In the genomic region with DNA sequence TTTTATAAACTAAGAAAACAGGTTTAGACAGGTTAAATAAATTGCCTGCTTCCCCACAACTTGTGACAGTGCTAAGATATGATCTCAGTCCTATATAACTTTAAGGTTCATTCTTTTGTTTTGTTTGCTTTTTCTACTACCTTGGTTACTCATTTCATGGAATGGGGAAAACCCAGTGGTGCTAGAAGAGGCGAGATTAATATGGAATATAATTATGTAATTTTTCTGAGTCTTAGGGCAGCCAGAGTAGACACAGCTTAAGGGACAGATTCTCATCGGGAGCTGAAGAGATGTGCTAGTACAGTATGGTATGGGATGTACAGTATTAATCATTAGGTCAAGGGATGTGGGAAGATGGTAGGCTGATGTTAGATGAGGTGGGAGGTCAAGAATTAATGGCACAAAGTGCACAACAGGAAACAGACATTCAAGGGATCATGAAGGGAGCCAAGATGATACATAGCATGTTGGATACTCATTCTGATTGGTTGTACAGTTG, we compare ENCODE assay signal across 1 cellular context.
TF ChIP-seq lines count a peak whose summit lies in the region.

No MANE protein-coding gene starts in this region.

TF ChIP-seq in WTC11, 78 proteins besides CTCF, POLR2A, EP300 and RAD21:
- TF ChIP-seq, protein P1, sequence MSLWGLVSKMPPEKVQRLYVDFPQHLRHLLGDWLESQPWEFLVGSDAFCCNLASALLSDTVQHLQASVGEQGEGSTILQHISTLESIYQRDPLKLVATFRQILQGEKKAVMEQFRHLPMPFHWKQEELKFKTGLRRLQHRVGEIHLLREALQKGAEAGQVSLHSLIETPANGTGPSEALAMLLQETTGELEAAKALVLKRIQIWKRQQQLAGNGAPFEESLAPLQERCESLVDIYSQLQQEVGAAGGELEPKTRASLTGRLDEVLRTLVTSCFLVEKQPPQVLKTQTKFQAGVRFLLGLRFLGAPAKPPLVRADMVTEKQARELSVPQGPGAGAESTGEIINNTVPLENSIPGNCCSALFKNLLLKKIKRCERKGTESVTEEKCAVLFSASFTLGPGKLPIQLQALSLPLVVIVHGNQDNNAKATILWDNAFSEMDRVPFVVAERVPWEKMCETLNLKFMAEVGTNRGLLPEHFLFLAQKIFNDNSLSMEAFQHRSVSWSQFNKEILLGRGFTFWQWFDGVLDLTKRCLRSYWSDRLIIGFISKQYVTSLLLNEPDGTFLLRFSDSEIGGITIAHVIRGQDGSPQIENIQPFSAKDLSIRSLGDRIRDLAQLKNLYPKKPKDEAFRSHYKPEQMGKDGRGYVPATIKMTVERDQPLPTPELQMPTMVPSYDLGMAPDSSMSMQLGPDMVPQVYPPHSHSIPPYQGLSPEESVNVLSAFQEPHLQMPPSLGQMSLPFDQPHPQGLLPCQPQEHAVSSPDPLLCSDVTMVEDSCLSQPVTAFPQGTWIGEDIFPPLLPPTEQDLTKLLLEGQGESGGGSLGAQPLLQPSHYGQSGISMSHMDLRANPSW (CRISPR knock-in tag; conservative IDR thresholded peaks at IDR 0.05; ENCODE audit: low read depth): no peak
- TF ChIP-seq ZNF423 (CRISPR knock-in tag; IDR thresholded peaks at IDR 0.05): no peak
- TF ChIP-seq ZSCAN18 (CRISPR knock-in tag; IDR thresholded peaks at IDR 0.05): no peak
- TF ChIP-seq HMGA2 (CRISPR knock-in tag; IDR thresholded peaks at IDR 0.05): no peak
- no peak for TF ChIP-seq EMX1 (CRISPR knock-in tag; IDR thresholded peaks at IDR 0.05)
- no peak for TF ChIP-seq AFF4 (CRISPR knock-in tag; IDR thresholded peaks at IDR 0.05; ENCODE audit: borderline replicate concordance)
- no peak for TF ChIP-seq NR2C2 (CRISPR knock-in tag; IDR thresholded peaks at IDR 0.05)
- no peak for TF ChIP-seq ZNF317 (CRISPR knock-in tag; IDR thresholded peaks at IDR 0.05; ENCODE audit: borderline replicate concordance, low read depth)
